Comparison of ENCODE assay signal across 21 cellular contexts in the genomic region with DNA sequence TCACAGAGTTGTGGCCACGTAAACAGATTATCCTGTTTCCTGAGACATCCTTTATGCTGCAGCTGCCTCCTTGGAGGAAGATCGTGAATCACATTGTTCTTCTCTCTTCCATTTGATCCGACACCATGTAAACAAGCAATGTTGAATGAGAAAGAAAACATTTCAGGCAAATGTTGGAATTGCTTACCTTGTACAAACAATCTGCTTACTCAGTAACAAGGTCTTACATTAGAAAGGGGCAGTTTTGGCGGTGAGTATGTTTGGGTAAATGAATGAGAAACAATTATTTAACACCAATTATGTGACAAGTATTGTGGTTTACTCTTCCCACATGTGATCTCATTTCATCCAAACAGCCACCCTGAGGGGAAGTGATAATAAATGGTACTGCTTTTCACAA.
"Had no signal": no experiment of that assay in that cellular context is flagged by ENCODE, and none has a peak within 500 bp of the region (broad histone marks: within the 10 kb centered on the region; RNA-seq: fewer than 3 reads in every experiment).

No MANE protein-coding gene starts in this region.

- H3K4me3 ChIP-seq: body of pancreas, gastrocnemius medialis, heart right ventricle, right atrium auricular region, skin epidermis, tibial artery, vagina had no signal

- H3K9me3 Mint-ChIP-seq: activated T-cell treated with anti-CD3 and anti-CD28 coated beads, Interleukin-2, amount 50 U/mL, for 24 hours; neural crest cell had no signal

- H3K27ac Mint-ChIP-seq: activated CD8-positive, alpha-beta memory T cell treated with anti-CD3 and anti-CD28 coated beads, Interleukin-2, amount 10 ng/mL, durations not matched to agents 7 days and 5 days; activated naive CD4-positive, alpha-beta T cell treated with anti-CD3 and anti-CD28 coated beads, Interleukin-2, amount 50 U/mL, for 24 hours; activated T-cell treated with anti-CD3 and anti-CD28 coated beads, Interleukin-2, amount 50 U/mL, for 24 hours had no signal

- DNase-seq: activated CD4-positive, alpha-beta T cell treated with anti-CD3 and anti-CD28 coated beads, Interleukin-2, amount 50 U/mL, for 48 hours; activated CD4-positive, CD25-positive, alpha-beta regulatory T cell treated with anti-CD3 and anti-CD28 coated beads, Interleukin-2, amount 50 U/mL, for 72 hours; activated CD8-positive, alpha-beta memory T cell treated with anti-CD3 and anti-CD28 coated beads, Interleukin-2, amount 10 ng/mL, durations not matched to agents 7 days and 5 days; activated effector memory CD4-positive, alpha-beta T cell treated with Interleukin-2 at 50 U/mL for 16 hours; activated T-cell treated with anti-CD3 and anti-CD28 coated beads, Interleukin-2, amount 50 U/mL, for 24 hours; amniotic stem cell; body of pancreas; central memory CD4-positive, alpha-beta T cell; effector memory CD4-positive, alpha-beta T cell; gastrocnemius medialis; heart right ventricle; islet precursor cell; left ventricle myocardium superior; stimulated activated CD4-positive, alpha-beta T cell treated with anti-CD3 and anti-CD28 coated beads, Interleukin-4, amount 100 ng/mL, for 4 hours; tibial artery had no signal

- H3K27me3 Mint-ChIP-seq: activated CD8-positive, alpha-beta memory T cell treated with anti-CD3 and anti-CD28 coated beads, Interleukin-2, amount 10 ng/mL, durations not matched to agents 7 days and 5 days had no signal

- H3K4me1 Mint-ChIP-seq: activated CD8-positive, alpha-beta memory T cell treated with anti-CD3 and anti-CD28 coated beads, Interleukin-2, amount 10 ng/mL, durations not matched to agents 7 days and 5 days; activated naive CD4-positive, alpha-beta T cell treated with anti-CD3 and anti-CD28 coated beads, Interleukin-2, amount 50 U/mL, for 24 hours; neural crest cell had no signal

- H3K27me3 ChIP-seq: body of pancreas, gastrocnemius medialis, right atrium auricular region, vagina had no signal

- H3K9me3 ChIP-seq: body of pancreas, gastrocnemius medialis, heart right ventricle, right atrium auricular region, tibial artery, vagina had no signal

- H3K27ac ChIP-seq: body of pancreas, gastrocnemius medialis, heart right ventricle, parathyroid adenoma, right atrium auricular region, skin epidermis, tibial artery, vagina had no signal

- H3K4me3 Mint-ChIP-seq: activated CD8-positive, alpha-beta memory T cell treated with anti-CD3 and anti-CD28 coated beads, Interleukin-2, amount 10 ng/mL, durations not matched to agents 7 days and 5 days; activated naive CD4-positive, alpha-beta T cell treated with anti-CD3 and anti-CD28 coated beads, Interleukin-2, amount 50 U/mL, for 24 hours; activated T-cell treated with anti-CD3 and anti-CD28 coated beads, Interleukin-2, amount 50 U/mL, for 24 hours; neural crest cell had no signal

- H3K36me3 Mint-ChIP-seq: activated CD8-positive, alpha-beta memory T cell treated with anti-CD3 and anti-CD28 coated beads, Interleukin-2, amount 10 ng/mL, durations not matched to agents 7 days and 5 days; activated naive CD4-positive, alpha-beta T cell treated with anti-CD3 and anti-CD28 coated beads, Interleukin-2, amount 50 U/mL, for 24 hours had no signal

- H3K36me3 ChIP-seq: gastrocnemius medialis, heart right ventricle, right atrium auricular region, tibial artery, vagina had no signal

- H3K4me1 ChIP-seq: body of pancreas, gastrocnemius medialis, heart right ventricle, parathyroid adenoma, right atrium auricular region, tibial artery, vagina had no signal
